In genomic region chr1:185017338-185017737, GRCh38 we compare ENCODE assay signal across 1 cellular context.
TF ChIP-seq lines count a peak whose summit lies in the region.

No MANE protein-coding gene starts in this region.

TF ChIP-seq in WTC11, 78 proteins besides CTCF, POLR2A, EP300 and RAD21 (continued from another document):
- TF ChIP-seq ARID4B (CRISPR knock-in tag; IDR thresholded peaks at IDR 0.05; ENCODE audit: borderline replicate concordance), result no peak
- no peak for TF ChIP-seq ZSCAN18 (CRISPR knock-in tag; IDR thresholded peaks at IDR 0.05)
- TF ChIP-seq MXD4 (CRISPR knock-in tag; IDR thresholded peaks at IDR 0.05; ENCODE audit: borderline replicate concordance), result no peak
- TF ChIP-seq ZNF317 (CRISPR knock-in tag; IDR thresholded peaks at IDR 0.05; ENCODE audit: borderline replicate concordance, low read depth), result no peak
- no peak for TF ChIP-seq CREB1 (CRISPR knock-in tag; IDR thresholded peaks at IDR 0.05)
- no peak for TF ChIP-seq GTF2I (CRISPR knock-in tag; conservative IDR thresholded peaks at IDR 0.05)
- TF ChIP-seq, protein P1, sequence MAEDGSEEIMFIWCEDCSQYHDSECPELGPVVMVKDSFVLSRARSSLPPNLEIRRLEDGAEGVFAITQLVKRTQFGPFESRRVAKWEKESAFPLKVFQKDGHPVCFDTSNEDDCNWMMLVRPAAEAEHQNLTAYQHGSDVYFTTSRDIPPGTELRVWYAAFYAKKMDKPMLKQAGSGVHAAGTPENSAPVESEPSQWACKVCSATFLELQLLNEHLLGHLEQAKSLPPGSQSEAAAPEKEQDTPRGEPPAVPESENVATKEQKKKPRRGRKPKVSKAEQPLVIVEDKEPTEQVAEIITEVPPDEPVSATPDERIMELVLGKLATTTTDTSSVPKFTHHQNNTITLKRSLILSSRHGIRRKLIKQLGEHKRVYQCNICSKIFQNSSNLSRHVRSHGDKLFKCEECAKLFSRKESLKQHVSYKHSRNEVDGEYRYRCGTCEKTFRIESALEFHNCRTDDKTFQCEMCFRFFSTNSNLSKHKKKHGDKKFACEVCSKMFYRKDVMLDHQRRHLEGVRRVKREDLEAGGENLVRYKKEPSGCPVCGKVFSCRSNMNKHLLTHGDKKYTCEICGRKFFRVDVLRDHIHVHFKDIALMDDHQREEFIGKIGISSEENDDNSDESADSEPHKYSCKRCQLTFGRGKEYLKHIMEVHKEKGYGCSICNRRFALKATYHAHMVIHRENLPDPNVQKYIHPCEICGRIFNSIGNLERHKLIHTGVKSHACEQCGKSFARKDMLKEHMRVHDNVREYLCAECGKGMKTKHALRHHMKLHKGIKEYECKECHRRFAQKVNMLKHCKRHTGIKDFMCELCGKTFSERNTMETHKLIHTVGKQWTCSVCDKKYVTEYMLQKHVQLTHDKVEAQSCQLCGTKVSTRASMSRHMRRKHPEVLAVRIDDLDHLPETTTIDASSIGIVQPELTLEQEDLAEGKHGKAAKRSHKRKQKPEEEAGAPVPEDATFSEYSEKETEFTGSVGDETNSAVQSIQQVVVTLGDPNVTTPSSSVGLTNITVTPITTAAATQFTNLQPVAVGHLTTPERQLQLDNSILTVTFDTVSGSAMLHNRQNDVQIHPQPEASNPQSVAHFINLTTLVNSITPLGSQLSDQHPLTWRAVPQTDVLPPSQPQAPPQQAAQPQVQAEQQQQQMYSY (CRISPR knock-in tag; IDR thresholded peaks at IDR 0.05), result no peak
- TF ChIP-seq TP53 (CRISPR knock-in tag; IDR thresholded peaks at IDR 0.05), result no peak
